Comparison of ENCODE assay signal across 16 cellular contexts in genomic region chr4:86512631-86513030, GRCh38.
A peak's percentile ranks its signal among the peaks of the same experiment; 100 is the strongest.
DNase-seq lines count a peak whose midpoint lies in the region; TF ChIP-seq lines count a peak whose summit lies in the region.
"Had no signal": no experiment of that assay in that cellular context is flagged by ENCODE, and none has a peak within 500 bp of the region (broad histone marks: within the 10 kb centered on the region; RNA-seq: fewer than 3 reads in every experiment).

No MANE protein-coding gene starts in this region.

- no peaks in the 10 kb centered on the region for H3K9me3 ChIP-seq in PC-9 (ENCODE audit: insufficient read depth, low read depth)
- no peaks in the 10 kb centered on the region for H3K9me3 ChIP-seq in esophagus squamous epithelium

- H3K27ac ChIP-seq in PC-9: peak overlapping the region; percentile 39; the same call in 1 of the 2 replicates
- peak overlapping the region; percentile 70 for H3K27ac ChIP-seq in epithelial cell of prostate
- no peak overlapping the region for H3K27ac ChIP-seq in esophagus squamous epithelium

- H3K4me3 ChIP-seq in PC-9 (no peak overlapping the region), esophagus squamous epithelium (no peak overlapping the region)
- H3K4me3 ChIP-seq: GM23338, HAP-1 had no signal

- no peaks in the 10 kb centered on the region for H4K20me1 ChIP-seq in PC-9 (ENCODE audit: insufficient read depth)

- TF ChIP-seq CTCF in PC-9 (conservative IDR thresholded peaks at IDR 0.05) (no peak), esophagus squamous epithelium (IDR thresholded peaks at IDR 0.05) (no peak)

- CTCF ChIA-PET in PC-9 (lab: Charles Lee): interaction anchor here (0.6 kb wide), 1 partner anchor 1527 kb away, joined by 3 read pairs; no protein-coding TSS in a partner anchor

- H3K4me3 Mint-ChIP-seq in activated T-cell treated with anti-CD3 and anti-CD28 coated beads, Interleukin-2, amount 50 U/mL, for 24 hours: no peak overlapping the region
- H3K4me3 Mint-ChIP-seq: CD4-positive, alpha-beta memory T cell; GM23338; HFFc6 had no signal

- H3K4me1 ChIP-seq in PC-9 (replicated peaks; ENCODE audit: insufficient read depth) (no peaks in the 10 kb centered on the region), esophagus squamous epithelium (peaks cover 0 to 16% (median 6%) of the 10 kb centered on the region in 3 donors)

- no peak for TF ChIP-seq POLR2A in esophagus squamous epithelium (IDR thresholded peaks at IDR 0.05)

- no peaks in the 10 kb centered on the region for H3K9me2 ChIP-seq in PC-9 (ENCODE audit: insufficient read depth)

- H3K27me3 ChIP-seq in PC-9 (ENCODE audit: insufficient read depth, low read depth) (no peaks in the 10 kb centered on the region), esophagus squamous epithelium (no peaks in the 10 kb centered on the region)

- H3K36me3 Mint-ChIP-seq in activated T-cell treated with anti-CD3 and anti-CD28 coated beads, Interleukin-2, amount 50 U/mL, for 24 hours (ENCODE audit: low read depth): no peaks in the 10 kb centered on the region
- H3K36me3 Mint-ChIP-seq: CD4-positive, alpha-beta memory T cell had no signal

- H3K4me2 ChIP-seq in PC-9: no peak overlapping the region
- H3K4me2 ChIP-seq: GM23338 had no signal

- intact Hi-C loops in PC-9 (cut with micrococcal nuclease; ENCODE audit: unreplicated experiment): no loop called here
- intact Hi-C loops in esophagus squamous epithelium (cut with DNase I): no loop called here

- H3K27ac Mint-ChIP-seq in activated T-cell treated with anti-CD3 and anti-CD28 coated beads, Interleukin-2, amount 50 U/mL, for 24 hours: no peak overlapping the region
- H3K27ac Mint-ChIP-seq: GM23338, HFFc6 had no signal

- no peaks in the 10 kb centered on the region for H3K79me2 ChIP-seq in PC-9 (ENCODE audit: low read depth)

- DNase-seq in M059J (ENCODE audit: low read depth) (peak; percentile 43), PC-9 (peak in 1 of 2 experiments; percentile 45), epithelial cell of prostate (ENCODE audit: low read depth, low spot score) (no peak), esophagus squamous epithelium (lab: John Stamatoyannopoulos, UW) (no peak)
- DNase-seq in activated effector memory CD4-positive, alpha-beta T cell treated with anti-CD3 and anti-CD28 coated beads, Interleukin-2, amount 50 U/mL, for 16 hours: no peak
- DNase-seq in activated T-cell treated with anti-CD3 and anti-CD28 coated beads, Interleukin-2, amount 50 U/mL, for 24 hours: no peak
- DNase-seq: C1 segment of cervical spinal cord; Calu3; CD4-positive, alpha-beta memory T cell; COR-L47; DMS53; DMS79 treated with DMSO at 0.1 percent for 48 hours; GF-D8; HFFc6 had no signal

- BruUV-seq in PC-9 (replicated peaks; lab: Mats Ljungman, UMichigan): no TSS peak

- H2AFZ ChIP-seq in PC-9: no peak overlapping the region
- H2AFZ ChIP-seq: GM23338 had no signal

- H3K36me3 ChIP-seq in PC-9 (ENCODE audit: low read depth): no peaks in the 10 kb centered on the region
- no peaks in the 10 kb centered on the region for H3K36me3 ChIP-seq in esophagus squamous epithelium
- H3K36me3 ChIP-seq: HAP-1 had no signal

- H3K4me1 Mint-ChIP-seq in activated T-cell treated with anti-CD3 and anti-CD28 coated beads, Interleukin-2, amount 50 U/mL, for 24 hours (ENCODE audit: low read depth): no peaks in the 10 kb centered on the region

- POLR2A ChIA-PET in PC-9 (lab: Charles Lee; ENCODE audit: unreplicated experiment): no interaction called here

- no peaks in the 10 kb centered on the region for H3F3A ChIP-seq in PC-9 (ENCODE audit: insufficient read depth, low read depth)

- no peaks in the 10 kb centered on the region for H3K9me3 Mint-ChIP-seq in activated T-cell treated with anti-CD3 and anti-CD28 coated beads, Interleukin-2, amount 50 U/mL, for 24 hours
- H3K9me3 Mint-ChIP-seq: CD4-positive, alpha-beta memory T cell; HFFc6 had no signal

- H3K27me3 Mint-ChIP-seq in activated T-cell treated with anti-CD3 and anti-CD28 coated beads, Interleukin-2, amount 50 U/mL, for 24 hours: peaks cover 2% of the 10 kb centered on the region

Comparison
In these comparisons a context has a peak if more than half of its experiments do, and no peak if none do; other contexts are left out.
1. H3K27ac ChIP-seq: peak in PC-9 (single experiment) and epithelial cell of prostate (single experiment); none in esophagus squamous epithelium (0 of 4).